ENCODE assay signal across 8 cellular contexts in genomic region chr7:100081535-100082102, GRCh38. TPM values are rescaled to one million over a fixed set of nuclear protein-coding genes. Genes with fewer than 3 reads are reported as not detected.
DNase-seq lines count a peak whose midpoint lies in the region; ATAC-seq and TF ChIP-seq lines count a peak whose summit lies in the region.

Gene ZNF3 (minus strand): TSS chr7:100081723. CDS start chr7:100077357, 4,366 bp downstream.

- peak; percentile 99 for DNase-seq in NCI-H1092 (lab: John Stamatoyannopoulos, UW)
- peak; percentile 99 for DNase-seq in globus pallidus (ENCODE audit: low spot score)
- DNase-seq in nucleus accumbens (lab: John Stamatoyannopoulos, UW), result peak; percentile 59 to 100 (median 98)
- DNase-seq in suprapubic skin (ENCODE audit: low spot score in 2 of 2), result peak; percentile 99

- H3K27ac Mint-ChIP-seq in activated naive CD4-positive, alpha-beta T cell treated with anti-CD3 and anti-CD28 coated beads, Interleukin-2, amount 50 U/mL, for 24 hours, result peak within 1 kb of the TSS; percentile 91

- H3K27ac ChIP-seq in suprapubic skin, result peak within 1 kb of the TSS; percentile 90

- H3K4me3 ChIP-seq in suprapubic skin, result peak within 1 kb of the TSS; percentile 98

- H3K4me1 ChIP-seq in suprapubic skin, result peaks cover 30% of the 10 kb centered on the region

- peaks cover 17% of the 10 kb centered on the region for H3K36me3 ChIP-seq in suprapubic skin

- H3K4me3 Mint-ChIP-seq in activated naive CD4-positive, alpha-beta T cell treated with anti-CD3 and anti-CD28 coated beads, Interleukin-2, amount 50 U/mL, for 24 hours, result peak within 1 kb of the TSS; percentile 94

- H3K9me3 ChIP-seq in suprapubic skin, result no peaks in the 10 kb centered on the region

- peak; percentile 66 for TF ChIP-seq POLR2A in GM10847 (IDR thresholded peaks at IDR 0.05; ENCODE audit: extremely low read depth, insufficient read length)
- peak; percentile 43 to 72 for TF ChIP-seq POLR2A in suprapubic skin (IDR thresholded peaks at IDR 0.05)

- H3K4me1 Mint-ChIP-seq in activated naive CD4-positive, alpha-beta T cell treated with anti-CD3 and anti-CD28 coated beads, Interleukin-2, amount 50 U/mL, for 24 hours, result peaks cover 37% of the 10 kb centered on the region

- no peaks in the 10 kb centered on the region for H3K9me3 Mint-ChIP-seq in activated naive CD4-positive, alpha-beta T cell treated with anti-CD3 and anti-CD28 coated beads, Interleukin-2, amount 50 U/mL, for 24 hours

- H3K36me3 Mint-ChIP-seq in activated naive CD4-positive, alpha-beta T cell treated with anti-CD3 and anti-CD28 coated beads, Interleukin-2, amount 50 U/mL, for 24 hours, result peaks cover 6% of the 10 kb centered on the region

- ATAC-seq in HG02610 (IDR thresholded peaks at IDR 0.05; ENCODE audit: unreplicated experiment), result peak; percentile 83
- peak; percentile 93 for ATAC-seq in SK-N-SH treated with all-trans-retinoic acid at 6 μM for 48 hours

- H3K27me3 Mint-ChIP-seq in activated naive CD4-positive, alpha-beta T cell treated with anti-CD3 and anti-CD28 coated beads, Interleukin-2, amount 50 U/mL, for 24 hours, result no peaks in the 10 kb centered on the region

- H3K27me3 ChIP-seq in suprapubic skin, result no peaks in the 10 kb centered on the region

- WGBS in suprapubic skin, result 2% methylated on average over 30 of the region's 55 CpGs

- peak; percentile 93 to 96 for TF ChIP-seq CTCF in suprapubic skin (IDR thresholded peaks at IDR 0.05)

- no peak for TF ChIP-seq EP300 in suprapubic skin (IDR thresholded peaks at IDR 0.05)

TF ChIP-seq in SK-N-SH treated with all-trans-retinoic acid at 6 μM for 48 hours, 23 proteins besides CTCF, POLR2A, EP300 and RAD21:
- no peak for TF ChIP-seq PPARA (CRISPR knock-in tag; IDR thresholded peaks at IDR 0.05; ENCODE audit: borderline replicate concordance)
- TF ChIP-seq ZFP3 (CRISPR knock-in tag; IDR thresholded peaks at IDR 0.05), result peak; percentile 63; the same call in 1 of the 2 replicates
- no peak for TF ChIP-seq ARNTL (CRISPR knock-in tag; IDR thresholded peaks at IDR 0.05; ENCODE audit: borderline replicate concordance, low read depth)
- TF ChIP-seq TOX (CRISPR knock-in tag; IDR thresholded peaks at IDR 0.05; ENCODE audit: borderline replicate concordance), result no peak
- TF ChIP-seq CSDC2 (CRISPR knock-in tag; IDR thresholded peaks at IDR 0.05), result peak; percentile 72; the same call in 1 of the 2 replicates
- TF ChIP-seq GLIS3 (CRISPR knock-in tag; IDR thresholded peaks at IDR 0.05), result 0 out of 2 replicates have a peak, but pooled peaks have one; percentile 36
- peak; percentile 32; the same call in 1 of the 2 replicates for TF ChIP-seq RARB (CRISPR knock-in tag; IDR thresholded peaks at IDR 0.05)
- no peak for TF ChIP-seq POU6F1 (CRISPR knock-in tag; IDR thresholded peaks at IDR 0.05; ENCODE audit: borderline replicate concordance, low read depth)
- no peak for TF ChIP-seq ZFP30 (CRISPR knock-in tag; IDR thresholded peaks at IDR 0.05)
- no peak for TF ChIP-seq CSRNP3 (CRISPR knock-in tag; IDR thresholded peaks at IDR 0.05)
- TF ChIP-seq BACH2 (CRISPR knock-in tag; IDR thresholded peaks at IDR 0.05; ENCODE audit: borderline replicate concordance), result peak; percentile 100; the same call in 1 of the 2 replicates
- no peak for TF ChIP-seq ESRRG (CRISPR knock-in tag; IDR thresholded peaks at IDR 0.05)
- TF ChIP-seq PATZ1 (CRISPR knock-in tag; IDR thresholded peaks at IDR 0.05; ENCODE audit: borderline replicate concordance), result peak; percentile 79; the same call in 1 of the 2 replicates
- TF ChIP-seq ISL1 (CRISPR knock-in tag; IDR thresholded peaks at IDR 0.05), result no peak
- TF ChIP-seq TCF4 (CRISPR knock-in tag; IDR thresholded peaks at IDR 0.05; ENCODE audit: borderline replicate concordance), result no peak

RNA-seq across cellular contexts. Expression of gene ZNF3, which starts in this region (rescaled TPM):
- 10 to 100 TPM; 13.2 to 30.3 (median 24.4) TPM for total RNA-seq in suprapubic skin

Comparison
In these comparisons a context has a peak if more than half of its experiments do, and no peak if none do; other contexts are left out.
1. Peak in every context shown above with its lines: DNase-seq, ATAC-seq, H3K4me3 ChIP-seq and H3K27ac ChIP-seq.